In genomic region chr11:3834349-3835099, GRCh38 we compare ENCODE assay signal across 8 cellular contexts. TPM values are rescaled to one million over a fixed set of nuclear protein-coding genes. Genes with fewer than 3 reads are reported as not detected.
DNase-seq lines count a peak whose midpoint lies in the region; ATAC-seq and TF ChIP-seq lines count a peak whose summit lies in the region.

No MANE protein-coding gene starts in this region.

- H3K9me3 ChIP-seq in lung (ENCODE audit: control insufficient read depth in 2 of 2, insufficient read depth in 1 of 2, low read length in 1 of 2) (no peaks in the 10 kb centered on the region), aorta (ENCODE audit: control insufficient read depth, low read length) (no peaks in the 10 kb centered on the region), MG63 (no peaks in the 10 kb centered on the region)

- DNase-seq in activated naive CD4-positive, alpha-beta T cell (lab: John Stamatoyannopoulos, UW): no peak
- peak; percentile 71 for DNase-seq in amniotic epithelial cell (ENCODE audit: low read depth)
- DNase-seq in lung (ENCODE audit: low spot score): peak; percentile 64
- peak; percentile 72 to 73 for DNase-seq in aorta
- no peak for DNase-seq in MG63
- no peak for DNase-seq in stimulated activated CD4-positive, alpha-beta T cell treated with anti-CD3 and anti-CD28 coated beads, Interleukin-4, amount 100 ng/mL, for 24 hours
- DNase-seq in DMS114 treated with DMSO at 0.1 percent for 48 hours (lab: John Stamatoyannopoulos, UW; ENCODE audit: unreplicated experiment): no peak

- 45 to 62% methylated on average over 8 of the region's 8 CpGs for WGBS in lung, 2 donors
- WGBS in aorta, 2 donors: 85 to 88% methylated on average over 8 of the region's 8 CpGs

- ATAC-seq in lung (ENCODE audit: insufficient read depth, low FRiP score) (no peak), aorta (ENCODE audit: low FRiP score) (no peak)

- no peaks in the 10 kb centered on the region for H3K27me3 Mint-ChIP-seq in activated naive CD4-positive, alpha-beta T cell treated with anti-CD3 and anti-CD28 coated beads, Interleukin-2, amount 50 U/mL, for 24 hours

- H3K27ac Mint-ChIP-seq in activated naive CD4-positive, alpha-beta T cell treated with anti-CD3 and anti-CD28 coated beads, Interleukin-2, amount 50 U/mL, for 24 hours: peak overlapping the region; percentile 96

- peaks cover 26 to 53% of the 10 kb centered on the region in 2 donors for H3K4me1 ChIP-seq in lung (ENCODE audit: control insufficient read depth in 2 of 2, insufficient read depth in 2 of 2, low read length in 2 of 2)
- H3K4me1 ChIP-seq in aorta (ENCODE audit: control insufficient read depth in 1 of 2, insufficient read depth in 2 of 2, low read length in 2 of 2): no peaks in the 10 kb centered on the region

- no peak overlapping the region for H3K4me3 ChIP-seq in lung
- no peak overlapping the region for H3K4me3 ChIP-seq in aorta (ENCODE audit: low read length in 2 of 2)
- no peak overlapping the region for H3K4me3 ChIP-seq in MG63

- intact Hi-C loops in aorta (cut with DNase I): no loop called here

- TF ChIP-seq CTCF in lung (IDR thresholded peaks at IDR 0.05; ENCODE audit: control extremely low read depth, extremely low read depth): no peak

- no peaks in the 10 kb centered on the region for H3K9me3 Mint-ChIP-seq in activated naive CD4-positive, alpha-beta T cell treated with anti-CD3 and anti-CD28 coated beads, Interleukin-2, amount 50 U/mL, for 24 hours

- H3K36me3 Mint-ChIP-seq in activated naive CD4-positive, alpha-beta T cell treated with anti-CD3 and anti-CD28 coated beads, Interleukin-2, amount 50 U/mL, for 24 hours: peaks cover 31% of the 10 kb centered on the region

- peak overlapping the region in 1 of 2 donors; percentile 76 for H3K27ac ChIP-seq in lung (ENCODE audit: low read depth in 1 of 2, low read length in 1 of 2)
- H3K27ac ChIP-seq in aorta (ENCODE audit: low read depth in 1 of 2, low read length in 2 of 2): no peak overlapping the region

- H3K4me1 Mint-ChIP-seq in activated naive CD4-positive, alpha-beta T cell treated with anti-CD3 and anti-CD28 coated beads, Interleukin-2, amount 50 U/mL, for 24 hours: peaks cover 82% of the 10 kb centered on the region

- H3K27me3 ChIP-seq in lung (ENCODE audit: control insufficient read depth, insufficient read depth) (no peaks in the 10 kb centered on the region), aorta (ENCODE audit: control insufficient read depth in 1 of 2, insufficient read depth in 2 of 2, low read length in 1 of 2) (no peaks in the 10 kb centered on the region), MG63 (no peaks in the 10 kb centered on the region)

- H3K36me3 ChIP-seq in lung (ENCODE audit: control insufficient read depth in 2 of 2, insufficient read depth in 2 of 2, low read length in 2 of 2) (peaks cover 0 to 10% of the 10 kb centered on the region in 2 donors), aorta (ENCODE audit: control insufficient read depth in 1 of 2, insufficient read depth in 2 of 2, low read length in 1 of 2) (no peaks in the 10 kb centered on the region), MG63 (peaks cover 11% of the 10 kb centered on the region; the same call in 1 of the 2 replicates)

- H3K4me3 Mint-ChIP-seq in activated naive CD4-positive, alpha-beta T cell treated with anti-CD3 and anti-CD28 coated beads, Interleukin-2, amount 50 U/mL, for 24 hours: peak overlapping the region; percentile 91

RNA-seq across cellular contexts. Expression of gene RHOG, which starts 6.2 kb away (rescaled TPM):
- total RNA-seq in lung (10 to 100 TPM; 15.4 to 95.8 TPM), aorta (10 to 100 TPM; 54.5 to 58.5 TPM)
- polyA plus RNA-seq in lung (100 to 1,000 TPM in 1 of 2 donors, 10 to 100 TPM in 1; 69.4 to 287 TPM), aorta (10 to 100 TPM; 48.6 to 61.0 TPM)
- total RNA-seq in MG63 (2014; rRNA removed; shearing (Covaris generic); ENCODE audit: low replicate concordance): 13.0 and 23.7 TPM in 2 replicates

RNA-seq across cellular contexts. Expression of gene STIM1, which starts 20.9 kb away (rescaled TPM):
- total RNA-seq in lung (10 to 100 TPM; 49.7 to 56.4 TPM), aorta (10 to 100 TPM; 63.4 to 69.5 TPM)
- polyA plus RNA-seq in lung (10 to 100 TPM; 12.1 to 32.6 TPM), aorta (10 to 100 TPM; 14.9 to 34.1 TPM)
- total RNA-seq in MG63 (2014; rRNA removed; shearing (Covaris generic); ENCODE audit: low replicate concordance): 13.4 and 16.5 TPM in 2 replicates

RNA-seq across cellular contexts. Expression of gene PGAP2, which starts 26.2 kb away (rescaled TPM):
- total RNA-seq in lung (10 to 100 TPM; 22.4 to 23.6 TPM), aorta (10 to 100 TPM in 1 of 2 donors, 1 to 10 TPM in 1; 6.8 to 17.7 TPM)
- polyA plus RNA-seq in lung (10 to 100 TPM; 17.5 to 19.4 TPM), aorta (10 to 100 TPM in 1 of 2 donors, 1 to 10 TPM in 1; 3.9 to 11.0 TPM)
- total RNA-seq in MG63 (2014; rRNA removed; shearing (Covaris generic); ENCODE audit: low replicate concordance): 8.1 and 8.9 TPM in 2 replicates

RNA-seq across cellular contexts. Expression of gene NUP98, which starts 37.2 kb away (rescaled TPM):
- total RNA-seq in lung (100 to 1,000 TPM in 1 of 2 donors, 10 to 100 TPM in 1; 67.1 to 109 TPM), aorta (10 to 100 TPM; 72.7 to 78.6 TPM)
- polyA plus RNA-seq in lung (10 to 100 TPM; 16.6 to 52.3 TPM), aorta (10 to 100 TPM; 16.3 to 17.9 TPM)
- total RNA-seq in MG63 (2014; rRNA removed; shearing (Covaris generic); ENCODE audit: low replicate concordance): 99.7 and 106 TPM in 2 replicates

Comparison
In these comparisons a context has a peak if more than half of its experiments do, and no peak if none do; other contexts are left out.
1. DNase-seq: peak in amniotic epithelial cell (single experiment), lung (single experiment) and aorta (2 of 2); none in activated naive CD4-positive, alpha-beta T cell (0 of 4), MG63 (single experiment), stimulated activated CD4-positive, alpha-beta T cell treated with anti-CD3 and anti-CD28 coated beads, Interleukin-4, amount 100 ng/mL, for 24 hours (single experiment) and DMS114 treated with DMSO at 0.1 percent for 48 hours (single experiment).